In genomic region chr1:111638320-111638719, GRCh38 we compare ENCODE assay signal across 27 cellular contexts. TPM values are rescaled to one million over a fixed set of nuclear protein-coding genes. Genes with fewer than 3 reads are reported as not detected.
DNase-seq lines count a peak whose midpoint lies in the region; ATAC-seq and TF ChIP-seq lines count a peak whose summit lies in the region.
"Had no signal": no experiment of that assay in that cellular context is flagged by ENCODE, and none has a peak within 500 bp of the region (broad histone marks: within the 10 kb centered on the region; RNA-seq: fewer than 3 reads in every experiment).

No MANE protein-coding gene starts in this region.

- H3K27me3 Mint-ChIP-seq in activated naive CD4-positive, alpha-beta T cell treated with anti-CD3 and anti-CD28 coated beads, Interleukin-2, amount 50 U/mL, for 24 hours: no peaks in the 10 kb centered on the region
- no peaks in the 10 kb centered on the region for H3K27me3 Mint-ChIP-seq in activated naive CD4-positive, alpha-beta T cell treated with anti-CD3 and anti-CD28 coated beads for 36 hours (ENCODE audit: low read depth)
- H3K27me3 Mint-ChIP-seq in memory B cell: no peaks in the 10 kb centered on the region

- H3K36me3 Mint-ChIP-seq in activated naive CD4-positive, alpha-beta T cell treated with anti-CD3 and anti-CD28 coated beads, Interleukin-2, amount 50 U/mL, for 24 hours: peaks cover 3% of the 10 kb centered on the region
- H3K36me3 Mint-ChIP-seq in activated naive CD4-positive, alpha-beta T cell treated with anti-CD3 and anti-CD28 coated beads for 36 hours (ENCODE audit: low read depth): peaks cover 8% of the 10 kb centered on the region
- H3K36me3 Mint-ChIP-seq in memory B cell: peaks cover 6% of the 10 kb centered on the region

- CTCF ChIA-PET in activated naive CD4-positive, alpha-beta T cell treated with anti-CD3 and anti-CD28 coated beads for 36 hours (lab: Charles Lee): interaction anchor here (1.0 to 1.3 kb wide), 2 partner anchors 121 to 131 kb away, joined by 5 read pairs; no protein-coding TSS in a partner anchor
- CTCF ChIA-PET in OCI-LY7 (lab: Charles Lee; ENCODE audit: unreplicated experiment): no interaction called here

- H2AFZ ChIP-seq in OCI-LY7 (ENCODE audit: low read length): no peak overlapping the region

- peaks cover 94% of the 10 kb centered on the region for H3K79me2 ChIP-seq in OCI-LY7 (ENCODE audit: insufficient read depth, low read depth, low read length)

- 54 to 60% methylated on average over 4 of the region's 4 CpGs for WGBS in thyroid gland, 2 donors

- H3K9me3 ChIP-seq in OCI-LY7 (ENCODE audit: low read length) (peaks cover 6% of the 10 kb centered on the region), thyroid gland (no peaks in the 10 kb centered on the region), upper lobe of right lung (no peaks in the 10 kb centered on the region)
- H3K9me3 ChIP-seq: colonic mucosa, mucosa of descending colon, suprapubic skin, vagina had no signal

- no peaks in the 10 kb centered on the region for H3K27me3 ChIP-seq in thyroid gland
- no peaks in the 10 kb centered on the region for H3K27me3 ChIP-seq in upper lobe of right lung
- H3K27me3 ChIP-seq: brain microvascular endothelial cell, colonic mucosa, suprapubic skin, vagina had no signal

- peak overlapping the region; percentile 37; the same call in 1 of the 2 replicates for H3K4me2 ChIP-seq in OCI-LY7 (ENCODE audit: low read length)

- no peak overlapping the region for H3K4me3 ChIP-seq in OCI-LY7 (ENCODE audit: low read depth, low read length, poor library complexity, severe bottlenecking)
- no peak overlapping the region for H3K4me3 ChIP-seq in thyroid gland (replicated peaks in 1 of 3)
- no peak overlapping the region for H3K4me3 ChIP-seq in upper lobe of right lung
- H3K4me3 ChIP-seq: colonic mucosa, left ventricle myocardium inferior, mucosa of descending colon, suprapubic skin, vagina had no signal

- peak overlapping the region; percentile 55 for H3K4me3 Mint-ChIP-seq in activated naive CD4-positive, alpha-beta T cell treated with anti-CD3 and anti-CD28 coated beads, Interleukin-2, amount 50 U/mL, for 24 hours
- H3K4me3 Mint-ChIP-seq in activated naive CD4-positive, alpha-beta T cell treated with anti-CD3 and anti-CD28 coated beads for 36 hours: no peak overlapping the region
- peak overlapping the region; percentile 53 for H3K4me3 Mint-ChIP-seq in memory B cell

- no peaks in the 10 kb centered on the region for H3K9me2 ChIP-seq in OCI-LY7 (ENCODE audit: insufficient read depth, low read length)

- H4K20me1 ChIP-seq in OCI-LY7 (ENCODE audit: insufficient read depth, low read length): no peaks in the 10 kb centered on the region; the same call in 1 of the 2 replicates

- peak; percentile 53 for ATAC-seq in memory B cell (ENCODE audit: low read depth)
- ATAC-seq in upper lobe of right lung: no peak
- ATAC-seq: mucosa of descending colon had no signal

- DNase-seq in activated naive CD4-positive, alpha-beta T cell treated with anti-CD3 and anti-CD28 coated beads for 36 hours: no peak
- DNase-seq in OCI-LY7 (ENCODE audit: low spot score): no peak
- no peak for DNase-seq in memory B cell (ENCODE audit: low spot score in 2 of 2)
- DNase-seq in thyroid gland: peak; percentile 33 to 40
- no peak for DNase-seq in kidney tubule cell (ENCODE audit: low spot score)
- DNase-seq in upper lobe of right lung: no peak
- no peak for DNase-seq in GM03348 (ENCODE audit: low spot score)
- DNase-seq: ACHN; activated CD4-positive, alpha-beta T cell treated with anti-CD3 and anti-CD28 coated beads, Interleukin-2, amount 50 U/mL, for 4 hours; brain microvascular endothelial cell; colonic mucosa; DMS153; GDM1; head of caudate nucleus; left ventricle myocardium inferior; mucosa of descending colon; NCI-H1092 treated with DMSO at 0.1 percent for 48 hours; NCI-H2029; NCI-H345; occipital lobe; retina; SIG-M5 had no signal

- H3K4me1 Mint-ChIP-seq in activated naive CD4-positive, alpha-beta T cell treated with anti-CD3 and anti-CD28 coated beads, Interleukin-2, amount 50 U/mL, for 24 hours: peaks cover 72% of the 10 kb centered on the region
- H3K4me1 Mint-ChIP-seq in activated naive CD4-positive, alpha-beta T cell treated with anti-CD3 and anti-CD28 coated beads for 36 hours (ENCODE audit: low read depth): peaks cover 55% of the 10 kb centered on the region
- H3K4me1 Mint-ChIP-seq in memory B cell: peaks cover 33% of the 10 kb centered on the region

- H3K4me1 ChIP-seq in OCI-LY7 (ENCODE audit: insufficient read depth, low read length, poor library complexity, severe bottlenecking): peaks cover 9% of the 10 kb centered on the region
- H3K4me1 ChIP-seq in thyroid gland: peaks cover 23 to 25% of the 10 kb centered on the region in 2 donors
- peaks cover 33% of the 10 kb centered on the region for H3K4me1 ChIP-seq in upper lobe of right lung

- H3K27ac ChIP-seq in OCI-LY7 (ENCODE audit: low read depth, low read length, poor library complexity, severe bottlenecking) (no peak overlapping the region), thyroid gland (peak overlapping the region in 1 of 3 donors; percentile 11), upper lobe of right lung (no peak overlapping the region)
- H3K27ac ChIP-seq: brain microvascular endothelial cell, C4-2B, colonic mucosa, left ventricle myocardium inferior, suprapubic skin, vagina, VCaP had no signal

- H3K9me3 Mint-ChIP-seq in activated naive CD4-positive, alpha-beta T cell treated with anti-CD3 and anti-CD28 coated beads, Interleukin-2, amount 50 U/mL, for 24 hours: peaks cover 3% of the 10 kb centered on the region
- H3K9me3 Mint-ChIP-seq in activated naive CD4-positive, alpha-beta T cell treated with anti-CD3 and anti-CD28 coated beads for 36 hours: peaks cover 5% of the 10 kb centered on the region
- no peaks in the 10 kb centered on the region for H3K9me3 Mint-ChIP-seq in memory B cell

- POLR2A ChIA-PET in OCI-LY7 (lab: Charles Lee): interaction anchor here (0.6 to 2.3 kb wide), 4 partner anchors 12 to 794 kb away, joined by 3 to 6 read pairs (median 6); no protein-coding TSS in a partner anchor

- intact Hi-C loops in activated naive CD4-positive, alpha-beta T cell treated with anti-CD3 and anti-CD28 coated beads for 36 hours (cut with micrococcal nuclease): no loop called here
- intact Hi-C loops in OCI-LY7 (cut with micrococcal nuclease; ENCODE audit: unreplicated experiment) (no loop called here), thyroid gland (cut with DNase I) (no loop called here), upper lobe of right lung (cut with DNase I) (no loop called here)

- H3K36me3 ChIP-seq in OCI-LY7 (ENCODE audit: insufficient read depth, low read length) (peaks cover 37% of the 10 kb centered on the region), thyroid gland (no peaks in the 10 kb centered on the region), upper lobe of right lung (no peaks in the 10 kb centered on the region)
- H3K36me3 ChIP-seq: brain microvascular endothelial cell, colonic mucosa, left ventricle myocardium inferior, suprapubic skin, vagina had no signal

- TF ChIP-seq POLR2A in thyroid gland (IDR thresholded peaks at IDR 0.05): no peak

- TF ChIP-seq CTCF in OCI-LY7 (conservative IDR thresholded peaks at IDR 0.05; ENCODE audit: low read length) (no peak), thyroid gland (IDR thresholded peaks at IDR 0.05) (no peak), upper lobe of right lung (IDR thresholded peaks at IDR 0.05) (no peak)

- BruUV-seq in OCI-LY7 (replicated peaks; lab: Mats Ljungman, UMichigan): no TSS peak

- peak overlapping the region; percentile 19 for H3K27ac Mint-ChIP-seq in activated naive CD4-positive, alpha-beta T cell treated with anti-CD3 and anti-CD28 coated beads, Interleukin-2, amount 50 U/mL, for 24 hours
- no peak overlapping the region for H3K27ac Mint-ChIP-seq in activated naive CD4-positive, alpha-beta T cell treated with anti-CD3 and anti-CD28 coated beads for 36 hours
- peak overlapping the region; percentile 26 for H3K27ac Mint-ChIP-seq in memory B cell

RNA-seq across cellular contexts. Expression of gene RAP1A, which starts 18.7 kb away (rescaled TPM):
- 100 to 1,000 TPM; 152 to 155 TPM for total RNA-seq in activated naive CD4-positive, alpha-beta T cell treated with anti-CD3 and anti-CD28 coated beads for 36 hours
- total RNA-seq in OCI-LY7 (2014; rRNA removed; shearing (Covaris generic)): 8.5 and 10.4 TPM in 2 replicates
- total RNA-seq in OCI-LY7 (2022): 72.0 and 86.3 TPM in 2 replicates
- 10 to 100 TPM; 54.2 to 91.7 (median 71.9) TPM for total RNA-seq in thyroid gland
- total RNA-seq in upper lobe of right lung: 118 TPM

Comparison
In these comparisons a context has a peak if more than half of its experiments do, and no peak if none do; other contexts are left out.
1. DNase-seq: peak in thyroid gland (2 of 2); none in activated naive CD4-positive, alpha-beta T cell treated with anti-CD3 and anti-CD28 coated beads for 36 hours (single experiment), OCI-LY7 (single experiment), memory B cell (0 of 2), kidney tubule cell (single experiment), upper lobe of right lung (single experiment) and GM03348 (single experiment).